ENCODE assay signal across 8 cellular contexts in the genomic region with DNA sequence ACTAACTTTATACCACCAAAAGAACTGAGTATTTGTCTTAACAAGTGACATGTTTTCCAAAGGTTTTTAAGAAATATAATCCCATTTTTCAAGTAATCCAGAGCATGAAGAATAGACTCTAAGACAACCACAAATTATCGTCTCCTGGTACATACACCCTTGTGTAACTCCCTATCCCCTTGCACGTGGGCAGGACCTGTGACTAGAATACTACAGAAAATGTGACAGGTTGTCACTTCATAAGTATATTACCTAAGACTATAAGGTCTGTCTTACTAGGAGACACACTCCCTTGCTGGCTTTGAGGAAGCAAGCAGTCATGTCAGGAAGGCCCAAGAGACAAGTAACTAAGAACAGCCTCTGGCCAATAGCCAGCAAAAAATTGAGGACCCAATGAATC.
"Had no signal": no experiment of that assay in that cellular context is flagged by ENCODE, and none has a peak within 500 bp of the region (broad histone marks: within the 10 kb centered on the region; RNA-seq: fewer than 3 reads in every experiment).

No MANE protein-coding gene starts in this region.

- H3K4me3 Mint-ChIP-seq: GM23338, H9, HFFc6 had no signal

- H3K4me3 ChIP-seq: GM23338 had no signal

- H3K4me2 ChIP-seq: GM23338, KMS-11 had no signal

- ATAC-seq: GM23338 had no signal

- H3K27ac Mint-ChIP-seq: GM23338, HFFc6 had no signal

- H3K9me3 Mint-ChIP-seq: HFFc6 had no signal

- H3K4me1 Mint-ChIP-seq: GM23338, H9 had no signal

- H3K9ac ChIP-seq: KMS-11 had no signal

- H3K27ac ChIP-seq: KMS-11 had no signal

- DNase-seq: H9, HCEC 1CT, HFFc6, IMR-90, Karpas-422, KBM-7 had no signal

- H2AFZ ChIP-seq: GM23338 had no signal
